In the genomic region with DNA sequence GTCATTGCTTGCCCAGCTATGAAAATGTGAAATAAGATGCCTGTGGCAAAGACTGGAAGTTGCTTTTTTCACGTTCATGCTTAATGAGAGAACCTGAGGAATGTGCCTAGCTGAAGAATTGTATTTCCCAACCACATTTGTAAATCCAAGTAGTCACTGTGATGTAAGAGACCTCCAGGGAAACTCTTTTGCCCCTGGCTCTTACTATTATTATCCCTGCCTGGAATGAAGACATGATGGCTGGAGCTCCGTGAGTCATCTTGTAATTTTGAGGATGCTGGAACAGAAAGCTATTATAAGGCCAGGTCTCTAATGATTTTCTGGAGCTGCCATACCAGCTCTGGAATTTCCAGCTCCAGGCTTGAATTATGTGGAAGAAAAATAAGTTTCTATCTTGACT, we compare ENCODE assay signal across 20 cellular contexts.
DNase-seq lines count a peak whose midpoint lies in the region; ATAC-seq and TF ChIP-seq lines count a peak whose summit lies in the region.
"Had no signal": no experiment of that assay in that cellular context is flagged by ENCODE, and none has a peak within 500 bp of the region (broad histone marks: within the 10 kb centered on the region; RNA-seq: fewer than 3 reads in every experiment).

No MANE protein-coding gene starts in this region.

- intact Hi-C loops in IMR-90 (cut with micrococcal nuclease) (no loop called here), mammary epithelial cell (cut with micrococcal nuclease) (no loop called here), transverse colon (cut with DNase I; ENCODE audit: low total_unique reads) (no loop called here)

- no peaks in the 10 kb centered on the region for H3K9me3 Mint-ChIP-seq in activated naive CD8-positive, alpha-beta T cell treated with anti-CD3 and anti-CD28 coated beads, Interleukin-2, amount 50 U/mL, for 24 hours
- H3K9me3 Mint-ChIP-seq: T-helper 2 cell treated with Interferon-gamma antibody and Interleukin-4, amounts not matched to agents 5 μg/mL and 100 μg/mL, for 36 hours had no signal

- no peaks in the 10 kb centered on the region for H3K4me1 Mint-ChIP-seq in activated naive CD8-positive, alpha-beta T cell treated with anti-CD3 and anti-CD28 coated beads, Interleukin-2, amount 50 U/mL, for 24 hours

- H2AFZ ChIP-seq in IMR-90 (replicated peaks; ENCODE audit: low read length, poor library complexity) (no peak overlapping the region), mammary epithelial cell (ENCODE audit: low read depth, low read length) (no peak overlapping the region)

- TF ChIP-seq CTCF in AG04450 (IDR thresholded peaks at IDR 0.05; ENCODE audit: low read depth, low read length), result no peak
- no peak for TF ChIP-seq CTCF in IMR-90 (conservative IDR thresholded peaks at IDR 0.05; ENCODE audit: low read depth, low read length)
- no peak for TF ChIP-seq CTCF in mammary epithelial cell (conservative IDR thresholded peaks at IDR 0.05 in 1 of 2, IDR thresholded peaks at IDR 0.05 in 1 of 2; ENCODE audit: extremely low read depth in 1 of 2, insufficient read depth in 1 of 2, low read depth in 1 of 2, low read length in 2 of 2)
- no peak for TF ChIP-seq CTCF in transverse colon (IDR thresholded peaks at IDR 0.05)

- dilution Hi-C loops in IMR-90 (cut with HindIII; ENCODE audit: low sequenced_read_pairs, unreplicated experiment) (no loop called here), mammary epithelial cell (cut with HindIII; ENCODE audit: low sequenced_read_pairs) (no loop called here)

- CTCF ChIA-PET in AG04450 (lab: Charles Lee), result interaction anchor here (0.8 to 2.1 kb wide), 2 partner anchors 48 to 502 kb away, joined by 3 to 7 read pairs; no protein-coding TSS in a partner anchor
- CTCF ChIA-PET in IMR-90 (lab: Yijun Ruan, JAX), result interaction anchor here (0.6 kb wide), 1 partner anchor 125 kb away, joined by 4 read pairs; no protein-coding TSS in a partner anchor
- CTCF ChIA-PET in mammary epithelial cell (lab: Charles Lee; ENCODE audit: low non-redundant PET), result no interaction called here

- H2BK5ac ChIP-seq in IMR-90 (ENCODE audit: low read depth, low read length, poor library complexity, severe bottlenecking), result no peak overlapping the region

- H3K4me3 ChIP-seq in AG04450 (ENCODE audit: low read depth, low read length) (no peak overlapping the region), IMR-90 (ENCODE audit: insufficient read depth, low read depth, low read length) (no peak overlapping the region), mammary epithelial cell (replicated peaks in 1 of 3; ENCODE audit: insufficient read depth in 1 of 3, low read depth in 2 of 3, low read length in 3 of 3) (no peak overlapping the region), transverse colon (no peak overlapping the region)
- H3K4me3 ChIP-seq: gastroesophageal sphincter, lung, psoas muscle, stomach, vagina had no signal

- WGBS in IMR-90 (ENCODE audit: extremely low coverage in 2 of 2, insufficient read length in 1 of 2), 2 experiments, result no CpG with 5 or more reads among the region's 2 CpGs
- 0% methylated on average over 2 of the region's 2 CpGs for WGBS in mammary epithelial cell (ENCODE audit: low coverage, missing lambda C conversion rate)
- 78 to 82% methylated on average over 1 to 2 of the region's 2 CpGs for WGBS in transverse colon (ENCODE audit: low coverage in 1 of 2), 2 donors

- TF ChIP-seq EP300 in transverse colon (IDR thresholded peaks at IDR 0.05; ENCODE audit: low read depth), result no peak

- H3K23ac ChIP-seq in IMR-90 (ENCODE audit: low read depth, low read length), result no peak overlapping the region

- ATAC-seq in IMR-90 (ENCODE audit: low read depth), result no peak
- ATAC-seq in activated naive CD8-positive, alpha-beta T cell treated with anti-CD3 and anti-CD28 coated beads, Interleukin-2, amount 50 U/mL, for 24 hours, result no peak
- ATAC-seq: gastroesophageal sphincter; natural killer cell treated with Interleukin-12 subunit alpha and Interleukin-12 subunit beta and Interleukin-15 and Interleukin-18, amount 100 ng/mL, for 72 hours; psoas muscle had no signal

- no peaks in the 10 kb centered on the region for H3K79me1 ChIP-seq in IMR-90 (ENCODE audit: low read depth in 1 of 2, low read length in 2 of 2)

- no peak overlapping the region for H2AK5ac ChIP-seq in IMR-90 (ENCODE audit: low read depth, low read length)

- H3K4me3 Mint-ChIP-seq in activated naive CD8-positive, alpha-beta T cell treated with anti-CD3 and anti-CD28 coated beads, Interleukin-2, amount 50 U/mL, for 24 hours, result no peak overlapping the region
- H3K4me3 Mint-ChIP-seq: natural killer cell treated with Interleukin-12 subunit alpha and Interleukin-12 subunit beta and Interleukin-15 and Interleukin-18, amount 100 ng/mL, for 72 hours; T-helper 2 cell treated with Interferon-gamma antibody and Interleukin-4, amounts not matched to agents 5 μg/mL and 100 μg/mL, for 36 hours had no signal

- no peaks in the 10 kb centered on the region for H3K4me1 ChIP-seq in IMR-90 (ENCODE audit: control insufficient read depth, insufficient read depth, low read length)
- H3K4me1 ChIP-seq in mammary epithelial cell (ENCODE audit: insufficient read depth, low read length), result no peaks in the 10 kb centered on the region
- H3K4me1 ChIP-seq in transverse colon, result no peaks in the 10 kb centered on the region
- H3K4me1 ChIP-seq: gastroesophageal sphincter, psoas muscle, stomach, vagina had no signal

- H2AK9ac ChIP-seq in IMR-90 (replicated peaks; ENCODE audit: low read depth, low read length, poor library complexity), result no peak overlapping the region

- H3K27me3 Mint-ChIP-seq in activated naive CD8-positive, alpha-beta T cell treated with anti-CD3 and anti-CD28 coated beads, Interleukin-2, amount 50 U/mL, for 24 hours, result no peaks in the 10 kb centered on the region
- H3K27me3 Mint-ChIP-seq: natural killer cell treated with Interleukin-12 subunit alpha and Interleukin-12 subunit beta and Interleukin-15 and Interleukin-18, amount 100 ng/mL, for 72 hours had no signal

- H3K9ac ChIP-seq in IMR-90 (ENCODE audit: low read depth, low read length) (no peak overlapping the region), mammary epithelial cell (ENCODE audit: insufficient read depth, low read length) (no peak overlapping the region)

- H3K9me3 ChIP-seq in AG04450 (ENCODE audit: control insufficient read depth, insufficient read depth, low read length), result no peaks in the 10 kb centered on the region
- H3K9me3 ChIP-seq in IMR-90 (ENCODE audit: control insufficient read depth, insufficient read depth, low read length), result no peaks in the 10 kb centered on the region
- H3K9me3 ChIP-seq in mammary epithelial cell (replicated peaks; ENCODE audit: insufficient read depth, low read length), result no peaks in the 10 kb centered on the region
- H3K9me3 ChIP-seq in transverse colon, result no peaks in the 10 kb centered on the region
- H3K9me3 ChIP-seq: gastroesophageal sphincter, psoas muscle, stomach, vagina had no signal

- H4K91ac ChIP-seq in IMR-90 (ENCODE audit: insufficient read depth, low read depth, low read length), result no peak overlapping the region

- POLR2A ChIA-PET in AG04450 (lab: Yijun Ruan, JAX) (no interaction called here), IMR-90 (lab: Charles Lee; ENCODE audit: unreplicated experiment) (no interaction called here)

- no peak overlapping the region for H3K27ac ChIP-seq in AG04450 (ENCODE audit: low read depth, low read length)
- H3K27ac ChIP-seq in IMR-90 (ENCODE audit: insufficient read depth, low read length), result no peak overlapping the region
- no peak overlapping the region for H3K27ac ChIP-seq in mammary epithelial cell (ENCODE audit: insufficient read depth, low read depth, low read length)
- H3K27ac ChIP-seq in transverse colon, result no peak overlapping the region
- H3K27ac ChIP-seq: gastroesophageal sphincter, psoas muscle, stomach, vagina had no signal

- no peak overlapping the region for H2BK120ac ChIP-seq in IMR-90 (ENCODE audit: low read depth, low read length)

- H3K36me3 Mint-ChIP-seq in activated naive CD8-positive, alpha-beta T cell treated with anti-CD3 and anti-CD28 coated beads, Interleukin-2, amount 50 U/mL, for 24 hours (ENCODE audit: low read depth), result no peaks in the 10 kb centered on the region
- H3K36me3 Mint-ChIP-seq: natural killer cell treated with Interleukin-12 subunit alpha and Interleukin-12 subunit beta and Interleukin-15 and Interleukin-18, amount 100 ng/mL, for 72 hours had no signal

- H4K8ac ChIP-seq in IMR-90 (ENCODE audit: low read depth in 2 of 2, low read length in 2 of 2), result no peak overlapping the region

- H3K36me3 ChIP-seq in IMR-90 (ENCODE audit: control insufficient read depth, insufficient read depth, low read length) (no peaks in the 10 kb centered on the region), mammary epithelial cell (ENCODE audit: insufficient read depth, low read length) (no peaks in the 10 kb centered on the region), transverse colon (no peaks in the 10 kb centered on the region)
- H3K36me3 ChIP-seq: gastroesophageal sphincter, stomach, vagina had no signal

- H2BK15ac ChIP-seq in IMR-90 (ENCODE audit: low read depth, low read length), result no peak overlapping the region

- no peak overlapping the region for H3K4ac ChIP-seq in IMR-90 (ENCODE audit: low read depth, low read length)

- no peak for TF ChIP-seq POLR2A in IMR-90 (IDR thresholded peaks at IDR 0.05; ENCODE audit: low read depth, low read length)
- no peak for TF ChIP-seq POLR2A in transverse colon (IDR thresholded peaks at IDR 0.05)

- no peak overlapping the region for H3K56ac ChIP-seq in IMR-90 (ENCODE audit: extremely low read depth, insufficient read depth, low read length)

- BruUV-seq in IMR-90 (replicated peaks; lab: Mats Ljungman, UMichigan), result no TSS peak
- BruUV-seq in mammary epithelial cell (replicated peaks; lab: Mats Ljungman, UMichigan), result no TSS peak

- in situ Hi-C loops in IMR-90 (cut with MboI; ENCODE audit: low sequenced_read_pairs) (no loop called here), mammary epithelial cell (cut with MboI; ENCODE audit: low sequenced_read_pairs in 2 of 2) (no loop called here), transverse colon (cut with MboI; ENCODE audit: low pct_ligation_motif_present in 1 of 4, low pct_unique_long_range_greater_than_20kb in 1 of 4, low sequenced_read_pairs in 3 of 4) (no loop called here)

- H3K4me2 ChIP-seq in IMR-90 (ENCODE audit: low read depth, low read length) (no peak overlapping the region), mammary epithelial cell (ENCODE audit: insufficient read depth, low read depth, low read length) (no peak overlapping the region)

- H4K20me1 ChIP-seq in IMR-90 (ENCODE audit: insufficient read depth, low read length) (no peaks in the 10 kb centered on the region), mammary epithelial cell (ENCODE audit: insufficient read depth, low read length) (no peaks in the 10 kb centered on the region)

- DNase-seq in AG04450 (ENCODE audit: low read depth, low spot score) (peak; percentile 44), IMR-90 (peak; percentile 72), mammary epithelial cell (peak; percentile 0), islet precursor cell (peak; percentile 91), transverse colon (no peak), AG08396 (ENCODE audit: low spot score) (no peak), 8988T (no peak)
- no peak for DNase-seq in activated naive CD8-positive, alpha-beta T cell treated with anti-CD3 and anti-CD28 coated beads, Interleukin-2, amount 50 U/mL, for 24 hours
- DNase-seq: activated naive CD4-positive, alpha-beta T cell treated with anti-CD3 and anti-CD28 coated beads, Interleukin-2, amount 50 U/mL, for 16 hours; central memory CD4-positive, alpha-beta T cell; effector memory CD4-positive, alpha-beta T cell; NCI-H1436; psoas muscle; Right ventricle myocardium superior; stomach had no signal

- H2BK20ac ChIP-seq in IMR-90 (ENCODE audit: low read depth, low read length), result no peak overlapping the region

- H3K9me1 ChIP-seq in IMR-90 (ENCODE audit: insufficient read depth, low read length), result no peaks in the 10 kb centered on the region

- no peak overlapping the region for H3K14ac ChIP-seq in IMR-90 (replicated peaks; ENCODE audit: low read depth, low read length)

- TF ChIP-seq RAD21 in IMR-90 (IDR thresholded peaks at IDR 0.05; ENCODE audit: low read length), result no peak

- H3K18ac ChIP-seq in IMR-90 (ENCODE audit: low read depth, low read length), result no peak overlapping the region

- no peaks in the 10 kb centered on the region for H3K27me3 ChIP-seq in AG04450 (ENCODE audit: control insufficient read depth, insufficient read depth, low read length)
- no peaks in the 10 kb centered on the region for H3K27me3 ChIP-seq in IMR-90 (ENCODE audit: control insufficient read depth, insufficient read depth, low read length)
- H3K27me3 ChIP-seq in mammary epithelial cell (ENCODE audit: insufficient read depth, low read length), result no peaks in the 10 kb centered on the region
- no peaks in the 10 kb centered on the region for H3K27me3 ChIP-seq in transverse colon
- H3K27me3 ChIP-seq: gastroesophageal sphincter, stomach, vagina had no signal

- H4K5ac ChIP-seq in IMR-90 (ENCODE audit: low read depth, low read length), result no peak overlapping the region

- no peak overlapping the region for H3K27ac Mint-ChIP-seq in activated naive CD8-positive, alpha-beta T cell treated with anti-CD3 and anti-CD28 coated beads, Interleukin-2, amount 50 U/mL, for 24 hours
- H3K27ac Mint-ChIP-seq: natural killer cell treated with Interleukin-12 subunit alpha and Interleukin-12 subunit beta and Interleukin-15 and Interleukin-18, amount 100 ng/mL, for 72 hours; T-helper 2 cell treated with Interferon-gamma antibody and Interleukin-4, amounts not matched to agents 5 μg/mL and 100 μg/mL, for 36 hours had no signal

- H3K79me2 ChIP-seq in mammary epithelial cell (ENCODE audit: insufficient read depth, low read length), result no peaks in the 10 kb centered on the region

Comparison
In these comparisons a context has a peak if more than half of its experiments do, and no peak if none do; other contexts are left out.
1. DNase-seq: peak in AG04450 (single experiment), IMR-90 (single experiment), mammary epithelial cell (single experiment) and islet precursor cell (single experiment); none in transverse colon (single experiment), AG08396 (single experiment), activated naive CD8-positive, alpha-beta T cell treated with anti-CD3 and anti-CD28 coated beads, Interleukin-2, amount 50 U/mL, for 24 hours (single experiment) and 8988T (single experiment).